In the genomic region with DNA sequence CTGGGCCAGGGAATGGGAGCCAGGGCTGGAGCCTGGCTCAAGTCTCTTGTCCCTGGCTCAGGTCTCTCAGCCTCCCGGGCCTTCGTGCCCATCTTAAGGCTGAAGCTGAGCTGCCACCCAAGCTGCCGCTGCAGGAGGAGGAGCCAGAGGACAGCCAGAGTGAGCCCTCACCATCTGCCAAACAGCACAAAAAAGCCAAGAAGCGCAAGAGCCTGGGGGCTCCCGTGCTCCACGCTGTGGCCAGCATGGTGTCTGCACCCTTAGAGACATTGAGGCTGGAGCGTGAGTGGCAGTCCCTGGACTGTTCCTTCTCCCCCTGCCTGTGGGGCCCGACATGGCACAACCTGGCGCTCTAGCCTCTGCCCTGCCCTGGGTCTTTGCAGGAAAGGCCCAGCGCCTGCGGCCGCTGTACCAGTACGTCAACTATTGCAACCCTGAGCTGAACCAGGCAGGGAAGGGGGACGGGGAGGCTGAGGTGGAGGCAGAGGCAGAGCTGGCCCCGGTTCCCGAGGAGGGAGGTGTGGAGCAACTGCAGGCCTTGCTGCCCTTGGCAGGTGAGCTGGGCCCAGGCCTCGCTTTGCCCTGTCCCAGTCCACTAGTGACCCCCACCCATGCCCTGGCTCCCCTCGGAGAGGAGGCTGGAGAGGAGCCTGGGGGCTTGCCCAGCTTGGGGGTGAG, we compare ENCODE assay signal across 8 cellular contexts. TPM values are rescaled to one million over a fixed set of nuclear protein-coding genes. Genes with fewer than 3 reads are reported as not detected.
DNase-seq lines count a peak whose midpoint lies in the region; ATAC-seq and TF ChIP-seq lines count a peak whose summit lies in the region.

No MANE protein-coding gene starts in this region.

- H3K4me2 ChIP-seq in neural progenitor cell = peak overlapping the region; percentile 91

- H4K20me1 ChIP-seq in neural progenitor cell (ENCODE audit: low read depth) = peaks cover 37% of the 10 kb centered on the region

- H3K4me1 Mint-ChIP-seq in neural progenitor cell = peaks cover 29% of the 10 kb centered on the region

- CTCF ChIA-PET in Panc1 (lab: Charles Lee) = interaction anchor here (0.7 to 1.2 kb wide), 3 partner anchors 12 to 147 kb away, joined by 3 to 6 read pairs (median 4); no protein-coding TSS in a partner anchor

- no peaks in the 10 kb centered on the region for H3K9me3 Mint-ChIP-seq in neural progenitor cell

- H3K9me3 ChIP-seq in Panc1 (ENCODE audit: control insufficient read depth, insufficient read depth, low read depth, low read length) = no peaks in the 10 kb centered on the region
- no peaks in the 10 kb centered on the region for H3K9me3 ChIP-seq in neural progenitor cell (ENCODE audit: low read depth)
- no peaks in the 10 kb centered on the region for H3K9me3 ChIP-seq in stomach

- peaks cover 7% of the 10 kb centered on the region for H3K27me3 Mint-ChIP-seq in neural progenitor cell (ENCODE audit: insufficient read depth, low read depth)

- no peak overlapping the region for H2AFZ ChIP-seq in neural progenitor cell (replicated peaks)

- intact Hi-C loops in Panc1 (cut with micrococcal nuclease; ENCODE audit: unreplicated experiment) = no loop called here
- intact Hi-C loops in stomach (cut with DNase I; ENCODE audit: low total_unique reads) = no loop called here

- H3K4me3 ChIP-seq in Panc1 (ENCODE audit: low read depth in 2 of 2, low read length in 2 of 2) = no peak overlapping the region
- no peak overlapping the region for H3K4me3 ChIP-seq in neural progenitor cell
- peak overlapping the region; percentile 84 to 96 (median 90) for H3K4me3 ChIP-seq in stomach

- H3K9ac ChIP-seq in neural progenitor cell = no peak overlapping the region

- in situ Hi-C loops in Caki2 (cut with HindIII; ENCODE audit: low pct_unique_long_range_greater_than_20kb, low sequenced_read_pairs) (no loop called here), Panc1 (cut with HindIII; ENCODE audit: low pct_unique_long_range_greater_than_20kb, low sequenced_read_pairs) (no loop called here)

- no TSS peak for BruUV-seq in Panc1 (replicated peaks; lab: Mats Ljungman, UMichigan)

- no peak for TF ChIP-seq POLR2A in stomach (IDR thresholded peaks at IDR 0.05)

- H3K27me3 ChIP-seq in Panc1 (ENCODE audit: control insufficient read depth, insufficient read depth, low read length) = no peaks in the 10 kb centered on the region
- H3K27me3 ChIP-seq in neural progenitor cell = peaks cover 5% of the 10 kb centered on the region
- no peaks in the 10 kb centered on the region for H3K27me3 ChIP-seq in stomach

- peaks cover 17% of the 10 kb centered on the region for H3F3A ChIP-seq in neural progenitor cell (ENCODE audit: low read depth)

- DNase-seq in Caki2 (ENCODE audit: low read depth) (peak; percentile 27), GM20000 (ENCODE audit: low spot score) (peak; percentile 92), HT1080 (ENCODE audit: low read depth) (peak; percentile 88), Panc1 (ENCODE audit: low read depth, low spot score) (peak; percentile 60), activated T-helper 1 cell treated with Interleukin-2 at 50 U/mL for 16 hours (ENCODE audit: low read depth) (peak; percentile 71), fibroblast of peridontal ligament (ENCODE audit: extremely low read depth) (peak; percentile 93), neural progenitor cell (ENCODE audit: low spot score) (peak; percentile 93), stomach (peak; percentile 88)

- H3K36me3 ChIP-seq in Panc1 (ENCODE audit: control insufficient read depth, insufficient read depth, low read length) = no peaks in the 10 kb centered on the region
- no peaks in the 10 kb centered on the region for H3K36me3 ChIP-seq in neural progenitor cell
- H3K36me3 ChIP-seq in stomach = peaks cover 6 to 19% (median 10%) of the 10 kb centered on the region in 4 donors

- TF ChIP-seq CTCF in GM20000 (IDR thresholded peaks at IDR 0.05; ENCODE audit: extremely low read depth, missing control alignments) = peak; percentile 82
- peak; percentile 81 for TF ChIP-seq CTCF in Panc1 (IDR thresholded peaks at IDR 0.05)
- TF ChIP-seq CTCF in neural progenitor cell (IDR thresholded peaks at IDR 0.05) = peak; percentile 67
- TF ChIP-seq CTCF in stomach (IDR thresholded peaks at IDR 0.05) = peak in 5 of 7 experiments; percentile 81 to 98 (median 87)

- no peak overlapping the region for H3K27ac ChIP-seq in Panc1 (ENCODE audit: low read length)
- H3K27ac ChIP-seq in neural progenitor cell = no peak overlapping the region
- H3K27ac ChIP-seq in stomach = peak overlapping the region; percentile 34 to 93 (median 87)

- POLR2A ChIA-PET in Panc1 (lab: Charles Lee) = no interaction called here

- H3K27ac Mint-ChIP-seq in neural progenitor cell = no peak overlapping the region

- peaks cover 14% of the 10 kb centered on the region for H3K4me1 ChIP-seq in Panc1 (ENCODE audit: control insufficient read depth, insufficient read depth, low read length)
- peaks cover 13% of the 10 kb centered on the region for H3K4me1 ChIP-seq in neural progenitor cell
- H3K4me1 ChIP-seq in stomach = peaks cover 26 to 48% (median 43%) of the 10 kb centered on the region in 4 donors

- no peaks in the 10 kb centered on the region for H3K79me2 ChIP-seq in neural progenitor cell (ENCODE audit: low read depth)

- H3K36me3 Mint-ChIP-seq in neural progenitor cell = peaks cover 10% of the 10 kb centered on the region

- WGBS in stomach, 5 donors = 9 to 20% (median 17%) methylated on average over 4 to 18 of the region's 18 CpGs

- H3K4me3 Mint-ChIP-seq in neural progenitor cell = peak overlapping the region; percentile 84

- ATAC-seq in Panc1 = peak; percentile 86

- no peak for TF ChIP-seq EP300 in stomach (IDR thresholded peaks at IDR 0.05)

RNA-seq across cellular contexts. Expression of a gene that starts 1.3 kb away (rescaled TPM):
- total RNA-seq in Caki2 (2014; rRNA removed; shearing (Covaris generic); ENCODE audit: low replicate concordance) = not detected in 2 replicates
- 0.27 and 2.5 TPM in 2 replicates for total RNA-seq in HT1080 (2014; rRNA removed; shearing (Covaris generic))
- 1.2 and 2.2 TPM in 2 replicates for polyA plus RNA-seq in HT1080 (2015; cell fraction: cytosol; rRNA removed)
- 2.9 and 4.9 TPM in 2 replicates for polyA plus RNA-seq in HT1080 (2015; cell fraction: nucleus; rRNA removed)
- total RNA-seq in Panc1 (2021; ENCODE audit: unreplicated experiment) (0.80 TPM), neural progenitor cell (ENCODE audit: low replicate concordance) (0.24 and 6.0 TPM in 2 replicates), stomach (10 to 100 TPM in 1 of 5 donors, 1 to 10 TPM in 1, not detected in 3; 3.5 to 83.0 TPM)
- 1.4 TPM for polyA plus RNA-seq in Panc1 (2012; ENCODE audit: insufficient read length)
- polyA plus RNA-seq in stomach = 1 to 10 TPM; 3.2 to 3.6 (median 3.4) TPM

RNA-seq across cellular contexts. Expression of a gene that starts 1.4 kb away (rescaled TPM):
- total RNA-seq in Caki2 (2014; rRNA removed; shearing (Covaris generic); ENCODE audit: low replicate concordance) = 0.47 TPM in 1 of 2 replicates, not detected in the other
- 25.6 and 26.2 TPM in 2 replicates for total RNA-seq in HT1080 (2014; rRNA removed; shearing (Covaris generic))
- polyA plus RNA-seq in HT1080 (2015; cell fraction: cytosol; rRNA removed) = 16.7 and 21.9 TPM in 2 replicates
- polyA plus RNA-seq in HT1080 (2015; cell fraction: nucleus; rRNA removed) = 36.8 and 45.7 TPM in 2 replicates
- total RNA-seq in Panc1 (2021; ENCODE audit: unreplicated experiment) (14.6 TPM), neural progenitor cell (ENCODE audit: low replicate concordance) (6.9 and 18.7 TPM in 2 replicates), stomach (100 to 1,000 TPM in 1 of 5 donors, 10 to 100 TPM in 2, 1 to 10 TPM in 2; 5.8 to 113 (median 10.4) TPM)
- polyA plus RNA-seq in Panc1 (2012; ENCODE audit: insufficient read length) = 18.3 TPM
- 10 to 100 TPM; 19.7 to 31.5 (median 20.5) TPM for polyA plus RNA-seq in stomach

RNA-seq across cellular contexts. Expression of a gene that starts 7.2 kb away (rescaled TPM):
- total RNA-seq in Caki2 (2014; rRNA removed; shearing (Covaris generic); ENCODE audit: low replicate concordance) = 5.3 and 7.2 TPM in 2 replicates
- total RNA-seq in HT1080 (2014; rRNA removed; shearing (Covaris generic)) = 2.8 and 3.8 TPM in 2 replicates
- polyA plus RNA-seq in HT1080 (2015; cell fraction: cytosol; rRNA removed) = 1.4 and 2.0 TPM in 2 replicates
- 0.17 and 0.95 TPM in 2 replicates for polyA plus RNA-seq in HT1080 (2015; cell fraction: nucleus; rRNA removed)
- total RNA-seq in Panc1 (2021; ENCODE audit: unreplicated experiment) (10.8 TPM), neural progenitor cell (ENCODE audit: low replicate concordance) (2.7 and 8.7 TPM in 2 replicates), stomach (10 to 100 TPM in 3 of 5 donors, 1 to 10 TPM in 2; 1.1 to 56.7 (median 14.6) TPM)
- polyA plus RNA-seq in Panc1 (2012; ENCODE audit: insufficient read length) = 18.8 TPM
- 1 to 10 TPM; 3.5 to 7.2 (median 7.0) TPM for polyA plus RNA-seq in stomach

RNA-seq across cellular contexts. Expression of a gene that starts 7.9 kb away (rescaled TPM):
- 20.7 and 33.9 TPM in 2 replicates for total RNA-seq in Caki2 (2014; rRNA removed; shearing (Covaris generic); ENCODE audit: low replicate concordance)
- 39.8 and 47.9 TPM in 2 replicates for total RNA-seq in HT1080 (2014; rRNA removed; shearing (Covaris generic))
- 42.8 and 45.5 TPM in 2 replicates for polyA plus RNA-seq in HT1080 (2015; cell fraction: cytosol; rRNA removed)
- 56.2 and 75.2 TPM in 2 replicates for polyA plus RNA-seq in HT1080 (2015; cell fraction: nucleus; rRNA removed)
- total RNA-seq in Panc1 (2021; ENCODE audit: unreplicated experiment) = 34.9 TPM
- 41.2 TPM for polyA plus RNA-seq in Panc1 (2012; ENCODE audit: insufficient read length)
- total RNA-seq in neural progenitor cell (ENCODE audit: low replicate concordance) = 11.5 and 31.7 TPM in 2 replicates
- 10 to 100 TPM in 2 of 5 donors, 1 to 10 TPM in 2, under 1 TPM in 1; 0.87 to 30.3 (median 5.3) TPM for total RNA-seq in stomach
- polyA plus RNA-seq in stomach = 10 to 100 TPM; 12.0 to 17.1 (median 16.2) TPM

RNA-seq across cellular contexts. Expression of a gene that starts 23.0 kb away (rescaled TPM):
- 1.1 TPM in 1 of 2 replicates, not detected in the other for total RNA-seq in Caki2 (2014; rRNA removed; shearing (Covaris generic); ENCODE audit: low replicate concordance)
- 4.3 and 12.0 TPM in 2 replicates for total RNA-seq in HT1080 (2014; rRNA removed; shearing (Covaris generic))
- 3.5 and 3.9 TPM in 2 replicates for polyA plus RNA-seq in HT1080 (2015; cell fraction: cytosol; rRNA removed)
- 6.4 and 6.5 TPM in 2 replicates for polyA plus RNA-seq in HT1080 (2015; cell fraction: nucleus; rRNA removed)
- total RNA-seq in Panc1 (2021; ENCODE audit: unreplicated experiment) (2.0 TPM), neural progenitor cell (ENCODE audit: low replicate concordance) (14.5 and 18.2 TPM in 2 replicates), stomach (10 to 100 TPM in 1 of 5 donors, 1 to 10 TPM in 2, under 1 TPM in 2; 0.18 to 28.1 (median 1.0) TPM)
- polyA plus RNA-seq in Panc1 (2012; ENCODE audit: insufficient read length) = 1.4 TPM
- 1 to 10 TPM in 2 of 3 donors, under 1 TPM in 1; 0.46 to 2.4 (median 2.0) TPM for polyA plus RNA-seq in stomach

Comparison
In these comparisons a context has a peak if more than half of its experiments do, and no peak if none do; other contexts are left out.
1. DNase-seq: peak in every context shown above with its lines; median percentile 93 in fibroblast of peridontal ligament; 93 in neural progenitor cell; 92 in GM20000; 88 in HT1080; 88 in stomach; 71 in activated T-helper 1 cell treated with Interleukin-2 at 50 U/mL for 16 hours; 60 in Panc1; 27 in Caki2.
2. H3K27ac ChIP-seq: peak in stomach (5 of 5); none in Panc1 (single experiment) and neural progenitor cell (single experiment).
3. H3K4me3 ChIP-seq: peak in stomach (4 of 4); none in Panc1 (0 of 2) and neural progenitor cell (single experiment).
4. Peak in every context shown above with its lines, with median percentiles within 50 percentile points of each other: CTCF ChIP-seq.